In genomic region chr9:37293664-37294524, GRCh38 we compare ENCODE assay signal across 8 cellular contexts.
A peak's percentile ranks its signal among the peaks of the same experiment; 100 is the strongest.
DNase-seq lines count a peak whose midpoint lies in the region; ATAC-seq and TF ChIP-seq lines count a peak whose summit lies in the region.

No MANE protein-coding gene starts in this region.

- H3K9me3 ChIP-seq in A673 (ENCODE audit: low read depth, low read length, poor library complexity, severe bottlenecking), result no peaks in the 10 kb centered on the region
- H3K9me3 ChIP-seq in CD8-positive, alpha-beta memory T cell (ENCODE audit: low read length), result no peaks in the 10 kb centered on the region

- DNase-seq in A673 (ENCODE audit: low spot score) (peak; percentile 96), activated B cell treated with CpG ODN at 0.5 μM for 24 hours (no peak), HUDEP-2 (lab: John Stamatoyannopoulos, UW; ENCODE audit: unreplicated experiment in 76 of 76) (no peak)
- DNase-seq in CD8-positive, alpha-beta memory T cell, result no peak
- no peak for DNase-seq in T-helper 2 cell treated with Interferon-gamma antibody and Interleukin-4, amounts not matched to agents 5 μg/mL and 100 μg/mL, for 36 hours (ENCODE audit: low spot score)
- no peak for DNase-seq in central memory CD4-positive, alpha-beta T cell

- H3K36me3 ChIP-seq in A673 (ENCODE audit: insufficient read depth, low read length, poor library complexity, severe bottlenecking), result no peaks in the 10 kb centered on the region
- H3K36me3 ChIP-seq in CD8-positive, alpha-beta memory T cell (ENCODE audit: insufficient read depth, low read length), result no peaks in the 10 kb centered on the region

- peak overlapping the region; percentile 67 for H3K4me3 Mint-ChIP-seq in activated B cell treated with CpG ODN at 0.5 μM for 24 hours
- H3K4me3 Mint-ChIP-seq in CD8-positive, alpha-beta memory T cell, result no peak overlapping the region
- no peak overlapping the region for H3K4me3 Mint-ChIP-seq in T-helper 2 cell treated with Interferon-gamma antibody and Interleukin-4, amounts not matched to agents 5 μg/mL and 100 μg/mL, for 36 hours

- peaks cover 16% of the 10 kb centered on the region for H3K36me3 Mint-ChIP-seq in activated B cell treated with CpG ODN at 0.5 μM for 24 hours (ENCODE audit: low read depth)
- peaks cover under 1 to 10% (median 3%) of the 10 kb centered on the region in 3 donors for H3K36me3 Mint-ChIP-seq in CD8-positive, alpha-beta memory T cell
- peaks cover 20% of the 10 kb centered on the region for H3K36me3 Mint-ChIP-seq in T-helper 2 cell treated with Interferon-gamma antibody and Interleukin-4, amounts not matched to agents 5 μg/mL and 100 μg/mL, for 36 hours (ENCODE audit: low read depth)

- peaks cover 95% of the 10 kb centered on the region for H3K4me1 Mint-ChIP-seq in activated B cell treated with CpG ODN at 0.5 μM for 24 hours
- H3K4me1 Mint-ChIP-seq in CD8-positive, alpha-beta memory T cell, result peaks cover 53 to 81% (median 65%) of the 10 kb centered on the region in 3 donors
- H3K4me1 Mint-ChIP-seq in T-helper 2 cell treated with Interferon-gamma antibody and Interleukin-4, amounts not matched to agents 5 μg/mL and 100 μg/mL, for 36 hours (ENCODE audit: low read depth), result peaks cover 45% of the 10 kb centered on the region

- POLR2A ChIA-PET in A673 (lab: Charles Lee; ENCODE audit: low non-redundant PET) (no interaction called here), activated B cell treated with CpG ODN at 0.5 μM for 24 hours (lab: Charles Lee) (interaction anchor here (0.6 to 2.5 kb wide), 28 partner anchors 9 to 268 kb away, joined by 3 to 29 read pairs (median 4); partner anchors contain the start of genes PAX5 and ZCCHC7)
- POLR2A ChIA-PET in CD8-positive, alpha-beta memory T cell (lab: Charles Lee), result no interaction called here

- H3K27me3 Mint-ChIP-seq in activated B cell treated with CpG ODN at 0.5 μM for 24 hours, result no peaks in the 10 kb centered on the region
- no peaks in the 10 kb centered on the region for H3K27me3 Mint-ChIP-seq in CD8-positive, alpha-beta memory T cell
- no peaks in the 10 kb centered on the region for H3K27me3 Mint-ChIP-seq in T-helper 2 cell treated with Interferon-gamma antibody and Interleukin-4, amounts not matched to agents 5 μg/mL and 100 μg/mL, for 36 hours (ENCODE audit: low read depth)

- H3K27me3 ChIP-seq in A673 (replicated peaks; ENCODE audit: insufficient read depth, low read depth, low read length, poor library complexity), result no peaks in the 10 kb centered on the region
- no peaks in the 10 kb centered on the region for H3K27me3 ChIP-seq in CD8-positive, alpha-beta memory T cell (ENCODE audit: insufficient read depth, low read length, poor library complexity, severe bottlenecking)

- H3K4me1 ChIP-seq in A673 (ENCODE audit: insufficient read depth, low read length, poor library complexity, severe bottlenecking), result peaks cover 67% of the 10 kb centered on the region
- H3K4me1 ChIP-seq in CD8-positive, alpha-beta memory T cell (ENCODE audit: insufficient read depth, low read length), result peaks cover 4% of the 10 kb centered on the region

- peaks cover 2% of the 10 kb centered on the region for H3K9me3 Mint-ChIP-seq in activated B cell treated with CpG ODN at 0.5 μM for 24 hours
- H3K9me3 Mint-ChIP-seq in CD8-positive, alpha-beta memory T cell, result no peaks in the 10 kb centered on the region
- H3K9me3 Mint-ChIP-seq in T-helper 2 cell treated with Interferon-gamma antibody and Interleukin-4, amounts not matched to agents 5 μg/mL and 100 μg/mL, for 36 hours, result no peaks in the 10 kb centered on the region

- H3K27ac ChIP-seq in A673 (ENCODE audit: low read depth, low read length, poor library complexity, severe bottlenecking), result peak overlapping the region; percentile 80
- H3K27ac ChIP-seq in CD8-positive, alpha-beta memory T cell (ENCODE audit: low read depth, low read length), result no peak overlapping the region

- TSS peak; percentile 94 for BruUV-seq in A673 (replicated peaks; lab: Mats Ljungman, UMichigan)

- H3K27ac Mint-ChIP-seq in activated B cell treated with CpG ODN at 0.5 μM for 24 hours, result peak overlapping the region; percentile 97
- H3K27ac Mint-ChIP-seq in CD8-positive, alpha-beta memory T cell, result no peak overlapping the region
- H3K27ac Mint-ChIP-seq in T-helper 2 cell treated with Interferon-gamma antibody and Interleukin-4, amounts not matched to agents 5 μg/mL and 100 μg/mL, for 36 hours, result no peak overlapping the region

- TF ChIP-seq CTCF in A673 (conservative IDR thresholded peaks at IDR 0.05; ENCODE audit: low read depth, low read length) (no peak), activated B cell treated with CpG ODN at 0.5 μM for 24 hours (IDR thresholded peaks at IDR 0.05) (no peak)

- CTCF ChIA-PET in A673 (lab: Charles Lee) (no interaction called here), activated B cell treated with CpG ODN at 0.5 μM for 24 hours (lab: Charles Lee) (interaction anchor here (1.0 kb wide), 1 partner anchor 8 kb away, joined by 3 read pairs; no protein-coding TSS in a partner anchor)
- CTCF ChIA-PET in CD8-positive, alpha-beta memory T cell (lab: Charles Lee), result no interaction called here

- H3K4me3 ChIP-seq in A673 (ENCODE audit: low read depth, low read length, poor library complexity, severe bottlenecking), result no peak overlapping the region
- H3K4me3 ChIP-seq in CD8-positive, alpha-beta memory T cell (ENCODE audit: low read length), result no peak overlapping the region

- peak; percentile 65 for ATAC-seq in GM18868 (IDR thresholded peaks at IDR 0.05; ENCODE audit: unreplicated experiment)
- ATAC-seq in HG03060 (IDR thresholded peaks at IDR 0.05; ENCODE audit: low read depth, unreplicated experiment), result peak; percentile 43
- peak; percentile 69 for ATAC-seq in activated B cell treated with CpG ODN at 0.5 μM for 24 hours (ENCODE audit: low read depth)

- intact Hi-C loops in A673 (cut with micrococcal nuclease; ENCODE audit: unreplicated experiment) (no loop called here), activated B cell treated with CpG ODN at 0.5 μM for 24 hours (cut with micrococcal nuclease) (loop anchor here (1.0 to 2.0 kb wide), 6 partner anchors 8 to 115 kb away; no protein-coding TSS in a partner anchor)
